Comparison of ENCODE assay signal across 1 cellular context in the genomic region with DNA sequence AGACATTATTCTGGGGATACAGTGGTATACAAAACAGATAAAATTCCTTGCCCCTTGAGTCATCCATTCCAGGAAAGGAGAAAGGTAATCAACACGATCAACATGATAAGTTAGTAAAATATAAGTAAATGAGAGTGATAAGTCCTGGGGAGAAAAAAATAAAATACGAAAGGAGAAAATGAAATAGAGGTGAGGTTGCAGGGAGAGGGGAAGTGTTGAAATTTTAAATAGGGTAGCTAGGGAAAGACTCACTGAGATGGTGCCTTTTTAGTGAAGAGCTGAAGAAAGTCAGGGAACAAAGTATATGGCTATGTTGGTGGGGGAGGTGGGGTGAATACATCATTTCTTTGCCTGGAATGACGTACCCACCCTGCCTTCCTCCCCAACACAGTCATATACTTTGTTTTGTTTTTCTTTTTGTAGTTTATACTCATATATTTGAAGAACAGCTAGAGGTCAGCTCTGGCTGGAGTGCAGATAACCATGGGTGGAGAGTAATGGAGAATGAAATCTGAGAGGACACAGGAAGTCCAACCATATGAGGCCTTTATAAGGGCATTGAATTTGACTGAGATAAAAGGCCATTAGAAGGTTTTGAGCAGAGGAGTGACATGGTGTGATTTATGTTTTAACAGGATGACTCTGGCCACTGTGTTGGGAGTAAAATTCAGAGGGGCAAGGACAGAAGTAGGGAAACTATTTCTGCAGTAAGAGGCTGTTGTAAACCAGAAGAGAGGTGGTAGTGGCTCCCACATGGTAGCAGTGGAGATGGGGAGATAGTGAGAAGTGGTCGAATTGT.
TF ChIP-seq lines count a peak whose summit lies in the region.

No MANE protein-coding gene starts in this region.

TF ChIP-seq in K562, 482 proteins besides CTCF, POLR2A, EP300 and RAD21 (continued from another document and continues in another):
- TF ChIP-seq ZNF280B (CRISPR knock-in tag; IDR thresholded peaks at IDR 0.05) = no peak
- TF ChIP-seq, protein P1, sequence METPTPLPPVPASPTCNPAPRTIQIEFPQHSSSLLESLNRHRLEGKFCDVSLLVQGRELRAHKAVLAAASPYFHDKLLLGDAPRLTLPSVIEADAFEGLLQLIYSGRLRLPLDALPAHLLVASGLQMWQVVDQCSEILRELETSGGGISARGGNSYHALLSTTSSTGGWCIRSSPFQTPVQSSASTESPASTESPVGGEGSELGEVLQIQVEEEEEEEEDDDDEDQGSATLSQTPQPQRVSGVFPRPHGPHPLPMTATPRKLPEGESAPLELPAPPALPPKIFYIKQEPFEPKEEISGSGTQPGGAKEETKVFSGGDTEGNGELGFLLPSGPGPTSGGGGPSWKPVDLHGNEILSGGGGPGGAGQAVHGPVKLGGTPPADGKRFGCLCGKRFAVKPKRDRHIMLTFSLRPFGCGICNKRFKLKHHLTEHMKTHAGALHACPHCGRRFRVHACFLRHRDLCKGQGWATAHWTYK (CRISPR knock-in tag; IDR thresholded peaks at IDR 0.05) = no peak
- no peak for TF ChIP-seq NFATC3 (IDR thresholded peaks at IDR 0.05)
- TF ChIP-seq SUPT5H (IDR thresholded peaks at IDR 0.05) = no peak
- no peak for TF ChIP-seq ZNF584 (CRISPR knock-in tag; IDR thresholded peaks at IDR 0.05; ENCODE audit: low read depth)
- TF ChIP-seq, protein P2, sequence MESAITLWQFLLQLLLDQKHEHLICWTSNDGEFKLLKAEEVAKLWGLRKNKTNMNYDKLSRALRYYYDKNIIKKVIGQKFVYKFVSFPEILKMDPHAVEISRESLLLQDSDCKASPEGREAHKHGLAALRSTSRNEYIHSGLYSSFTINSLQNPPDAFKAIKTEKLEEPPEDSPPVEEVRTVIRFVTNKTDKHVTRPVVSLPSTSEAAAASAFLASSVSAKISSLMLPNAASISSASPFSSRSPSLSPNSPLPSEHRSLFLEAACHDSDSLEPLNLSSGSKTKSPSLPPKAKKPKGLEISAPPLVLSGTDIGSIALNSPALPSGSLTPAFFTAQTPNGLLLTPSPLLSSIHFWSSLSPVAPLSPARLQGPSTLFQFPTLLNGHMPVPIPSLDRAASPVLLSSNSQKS (CRISPR knock-in tag; IDR thresholded peaks at IDR 0.05) = no peak
- no peak for TF ChIP-seq IRF2 (CRISPR knock-in tag; IDR thresholded peaks at IDR 0.05)
- no peak for TF ChIP-seq CHD1 (IDR thresholded peaks at IDR 0.05; ENCODE audit: low read length)
- peak; percentile 86 for TF ChIP-seq SMARCE1 (IDR thresholded peaks at IDR 0.05)
- TF ChIP-seq FOXK1 (CRISPR knock-in tag; IDR thresholded peaks at IDR 0.05; ENCODE audit: borderline replicate concordance) = no peak
- TF ChIP-seq PYGO2 (tag; IDR thresholded peaks at IDR 0.05) = no peak
- TF ChIP-seq CCAR2 (IDR thresholded peaks at IDR 0.05; ENCODE audit: low read depth, low read length) = no peak
- TF ChIP-seq NEUROD1 (IDR thresholded peaks at IDR 0.05; ENCODE audit: borderline replicate concordance, low read depth, low read length, partially characterized antibody) = no peak
- no peak for TF ChIP-seq SAFB2 (IDR thresholded peaks at IDR 0.05; ENCODE audit: borderline replicate concordance, low read depth, low read length, severe bottlenecking)
- no peak for TF ChIP-seq GATAD2A (IDR thresholded peaks at IDR 0.05)
- no peak for TF ChIP-seq RBM15 (IDR thresholded peaks at IDR 0.05; ENCODE audit: insufficient read depth, low read length)
- TF ChIP-seq, protein P3, sequence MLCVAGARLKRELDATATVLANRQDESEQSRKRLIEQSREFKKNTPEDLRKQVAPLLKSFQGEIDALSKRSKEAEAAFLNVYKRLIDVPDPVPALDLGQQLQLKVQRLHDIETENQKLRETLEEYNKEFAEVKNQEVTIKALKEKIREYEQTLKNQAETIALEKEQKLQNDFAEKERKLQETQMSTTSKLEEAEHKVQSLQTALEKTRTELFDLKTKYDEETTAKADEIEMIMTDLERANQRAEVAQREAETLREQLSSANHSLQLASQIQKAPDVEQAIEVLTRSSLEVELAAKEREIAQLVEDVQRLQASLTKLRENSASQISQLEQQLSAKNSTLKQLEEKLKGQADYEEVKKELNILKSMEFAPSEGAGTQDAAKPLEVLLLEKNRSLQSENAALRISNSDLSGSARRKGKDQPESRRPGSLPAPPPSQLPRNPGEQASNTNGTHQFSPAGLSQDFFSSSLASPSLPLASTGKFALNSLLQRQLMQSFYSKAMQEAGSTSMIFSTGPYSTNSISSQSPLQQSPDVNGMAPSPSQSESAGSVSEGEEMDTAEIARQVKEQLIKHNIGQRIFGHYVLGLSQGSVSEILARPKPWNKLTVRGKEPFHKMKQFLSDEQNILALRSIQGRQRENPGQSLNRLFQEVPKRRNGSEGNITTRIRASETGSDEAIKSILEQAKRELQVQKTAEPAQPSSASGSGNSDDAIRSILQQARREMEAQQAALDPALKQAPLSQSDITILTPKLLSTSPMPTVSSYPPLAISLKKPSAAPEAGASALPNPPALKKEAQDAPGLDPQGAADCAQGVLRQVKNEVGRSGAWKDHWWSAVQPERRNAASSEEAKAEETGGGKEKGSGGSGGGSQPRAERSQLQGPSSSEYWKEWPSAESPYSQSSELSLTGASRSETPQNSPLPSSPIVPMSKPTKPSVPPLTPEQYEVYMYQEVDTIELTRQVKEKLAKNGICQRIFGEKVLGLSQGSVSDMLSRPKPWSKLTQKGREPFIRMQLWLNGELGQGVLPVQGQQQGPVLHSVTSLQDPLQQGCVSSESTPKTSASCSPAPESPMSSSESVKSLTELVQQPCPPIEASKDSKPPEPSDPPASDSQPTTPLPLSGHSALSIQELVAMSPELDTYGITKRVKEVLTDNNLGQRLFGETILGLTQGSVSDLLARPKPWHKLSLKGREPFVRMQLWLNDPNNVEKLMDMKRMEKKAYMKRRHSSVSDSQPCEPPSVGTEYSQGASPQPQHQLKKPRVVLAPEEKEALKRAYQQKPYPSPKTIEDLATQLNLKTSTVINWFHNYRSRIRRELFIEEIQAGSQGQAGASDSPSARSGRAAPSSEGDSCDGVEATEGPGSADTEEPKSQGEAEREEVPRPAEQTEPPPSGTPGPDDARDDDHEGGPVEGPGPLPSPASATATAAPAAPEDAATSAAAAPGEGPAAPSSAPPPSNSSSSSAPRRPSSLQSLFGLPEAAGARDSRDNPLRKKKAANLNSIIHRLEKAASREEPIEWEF (CRISPR knock-in tag; IDR thresholded peaks at IDR 0.05) = no peak
- TF ChIP-seq, protein P4, sequence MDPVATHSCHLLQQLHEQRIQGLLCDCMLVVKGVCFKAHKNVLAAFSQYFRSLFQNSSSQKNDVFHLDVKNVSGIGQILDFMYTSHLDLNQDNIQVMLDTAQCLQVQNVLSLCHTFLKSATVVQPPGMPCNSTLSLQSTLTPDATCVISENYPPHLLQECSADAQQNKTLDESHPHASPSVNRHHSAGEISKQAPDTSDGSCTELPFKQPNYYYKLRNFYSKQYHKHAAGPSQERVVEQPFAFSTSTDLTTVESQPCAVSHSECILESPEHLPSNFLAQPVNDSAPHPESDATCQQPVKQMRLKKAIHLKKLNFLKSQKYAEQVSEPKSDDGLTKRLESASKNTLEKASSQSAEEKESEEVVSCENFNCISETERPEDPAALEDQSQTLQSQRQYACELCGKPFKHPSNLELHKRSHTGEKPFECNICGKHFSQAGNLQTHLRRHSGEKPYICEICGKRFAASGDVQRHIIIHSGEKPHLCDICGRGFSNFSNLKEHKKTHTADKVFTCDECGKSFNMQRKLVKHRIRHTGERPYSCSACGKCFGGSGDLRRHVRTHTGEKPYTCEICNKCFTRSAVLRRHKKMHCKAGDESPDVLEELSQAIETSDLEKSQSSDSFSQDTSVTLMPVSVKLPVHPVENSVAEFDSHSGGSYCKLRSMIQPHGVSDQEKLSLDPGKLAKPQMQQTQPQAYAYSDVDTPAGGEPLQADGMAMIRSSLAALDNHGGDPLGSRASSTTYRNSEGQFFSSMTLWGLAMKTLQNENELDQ (CRISPR knock-in tag; IDR thresholded peaks at IDR 0.05; ENCODE audit: borderline replicate concordance) = no peak
- TF ChIP-seq ARNT (IDR thresholded peaks at IDR 0.05) = 0 out of 4 replicates have a peak, but pooled peaks of 1 of the 2 experiments have one; percentile 74
- TF ChIP-seq ZSCAN29 (IDR thresholded peaks at IDR 0.05) = no peak
- no peak for TF ChIP-seq SMAD2 (IDR thresholded peaks at IDR 0.05; ENCODE audit: low read depth, low read length)
- no peak for TF ChIP-seq PCBP2 (IDR thresholded peaks at IDR 0.05; ENCODE audit: low read depth, low read length, poor library complexity, severe bottlenecking)
- TF ChIP-seq GABPA (tag; conservative IDR thresholded peaks at IDR 0.05; ENCODE audit: low read depth) = peak; percentile 57; the same call in 1 of the 2 replicates
- no peak for TF ChIP-seq RFX1 (IDR thresholded peaks at IDR 0.05)
- TF ChIP-seq NR2C2 (CRISPR knock-in tag; IDR thresholded peaks at IDR 0.05) = no peak
- TF ChIP-seq NR2C2 (tag; IDR thresholded peaks at IDR 0.05) = peak; percentile 67; the same call in 1 of the 2 replicates
- TF ChIP-seq, protein P5, sequence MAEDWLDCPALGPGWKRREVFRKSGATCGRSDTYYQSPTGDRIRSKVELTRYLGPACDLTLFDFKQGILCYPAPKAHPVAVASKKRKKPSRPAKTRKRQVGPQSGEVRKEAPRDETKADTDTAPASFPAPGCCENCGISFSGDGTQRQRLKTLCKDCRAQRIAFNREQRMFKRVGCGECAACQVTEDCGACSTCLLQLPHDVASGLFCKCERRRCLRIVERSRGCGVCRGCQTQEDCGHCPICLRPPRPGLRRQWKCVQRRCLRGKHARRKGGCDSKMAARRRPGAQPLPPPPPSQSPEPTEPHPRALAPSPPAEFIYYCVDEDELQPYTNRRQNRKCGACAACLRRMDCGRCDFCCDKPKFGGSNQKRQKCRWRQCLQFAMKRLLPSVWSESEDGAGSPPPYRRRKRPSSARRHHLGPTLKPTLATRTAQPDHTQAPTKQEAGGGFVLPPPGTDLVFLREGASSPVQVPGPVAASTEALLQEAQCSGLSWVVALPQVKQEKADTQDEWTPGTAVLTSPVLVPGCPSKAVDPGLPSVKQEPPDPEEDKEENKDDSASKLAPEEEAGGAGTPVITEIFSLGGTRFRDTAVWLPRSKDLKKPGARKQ (CRISPR knock-in tag; IDR thresholded peaks at IDR 0.05) = no peak
- no peak for TF ChIP-seq ZNF766 (CRISPR knock-in tag; conservative IDR thresholded peaks at IDR 0.05)
- TF ChIP-seq TCF3 (CRISPR knock-in tag; IDR thresholded peaks at IDR 0.05) = no peak
- TF ChIP-seq ZNF282 (CRISPR knock-in tag; IDR thresholded peaks at IDR 0.05) = no peak
- no peak for TF ChIP-seq XRCC4 (IDR thresholded peaks at IDR 0.05; ENCODE audit: extremely low read depth, insufficient read depth, insufficient read length)
- no peak for TF ChIP-seq ZBED1 (IDR thresholded peaks at IDR 0.05)
- no peak for TF ChIP-seq ZNF668 (CRISPR knock-in tag; IDR thresholded peaks at IDR 0.05)
- TF ChIP-seq NFXL1 (CRISPR knock-in tag; IDR thresholded peaks at IDR 0.05) = no peak
- no peak for TF ChIP-seq ZNF212 (CRISPR knock-in tag; IDR thresholded peaks at IDR 0.05)
- no peak for TF ChIP-seq CC2D1A (IDR thresholded peaks at IDR 0.05)
- TF ChIP-seq, protein P6, sequence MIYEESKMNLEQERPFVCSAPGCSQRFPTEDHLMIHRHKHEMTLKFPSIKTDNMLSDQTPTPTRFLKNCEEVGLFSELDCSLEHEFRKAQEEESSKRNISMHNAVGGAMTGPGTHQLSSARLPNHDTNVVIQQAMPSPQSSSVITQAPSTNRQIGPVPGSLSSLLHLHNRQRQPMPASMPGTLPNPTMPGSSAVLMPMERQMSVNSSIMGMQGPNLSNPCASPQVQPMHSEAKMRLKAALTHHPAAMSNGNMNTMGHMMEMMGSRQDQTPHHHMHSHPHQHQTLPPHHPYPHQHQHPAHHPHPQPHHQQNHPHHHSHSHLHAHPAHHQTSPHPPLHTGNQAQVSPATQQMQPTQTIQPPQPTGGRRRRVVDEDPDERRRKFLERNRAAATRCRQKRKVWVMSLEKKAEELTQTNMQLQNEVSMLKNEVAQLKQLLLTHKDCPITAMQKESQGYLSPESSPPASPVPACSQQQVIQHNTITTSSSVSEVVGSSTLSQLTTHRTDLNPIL (CRISPR knock-in tag; IDR thresholded peaks at IDR 0.05) = no peak
- peak; percentile 75; the same call in 1 of the 2 replicates for TF ChIP-seq THRB (CRISPR knock-in tag; conservative IDR thresholded peaks at IDR 0.05)
- peak; percentile 74; the same call in 1 of the 2 replicates for TF ChIP-seq ESRRA (IDR thresholded peaks at IDR 0.05; ENCODE audit: borderline replicate concordance, low read depth)
- peak; percentile 47 for TF ChIP-seq CHD4 (IDR thresholded peaks at IDR 0.05; ENCODE audit: insufficient read depth, insufficient replicate concordance, low read depth, low read length, poor library complexity, severe bottlenecking)
- no peak for TF ChIP-seq SAP30 (IDR thresholded peaks at IDR 0.05; ENCODE audit: borderline replicate concordance, insufficient read depth, low read depth, low read length, poor library complexity, severe bottlenecking)
- TF ChIP-seq NR4A1 (CRISPR knock-in tag; IDR thresholded peaks at IDR 0.05) = no peak
- TF ChIP-seq NR4A1 (tag; IDR thresholded peaks at IDR 0.05) = no peak
- TF ChIP-seq ELF1 (tag; IDR thresholded peaks at IDR 0.05) = peak; percentile 48; the same call in 1 of the 2 replicates
- TF ChIP-seq ZNF146 (CRISPR knock-in tag; IDR thresholded peaks at IDR 0.05; ENCODE audit: unreplicated experiment) = no peak
- no peak for TF ChIP-seq ZNF23 (CRISPR knock-in tag; IDR thresholded peaks at IDR 0.05)
- TF ChIP-seq MTA2 (IDR thresholded peaks at IDR 0.05; ENCODE audit: low read depth) = no peak
- no peak for TF ChIP-seq ZNF551 (CRISPR knock-in tag; IDR thresholded peaks at IDR 0.05)
- no peak for TF ChIP-seq ESRRB (CRISPR knock-in tag; IDR thresholded peaks at IDR 0.05; ENCODE audit: borderline replicate concordance)
- TF ChIP-seq PRPF4 (IDR thresholded peaks at IDR 0.05; ENCODE audit: insufficient read depth, low read depth, low read length, poor library complexity, severe bottlenecking) = no peak
- TF ChIP-seq KAT2B (IDR thresholded peaks at IDR 0.05; ENCODE audit: low read depth, low read length) = no peak
- TF ChIP-seq SP1 (CRISPR knock-in tag; IDR thresholded peaks at IDR 0.05) = no peak
- TF ChIP-seq PHTF2 (CRISPR knock-in tag; IDR thresholded peaks at IDR 0.05) = no peak
- no peak for TF ChIP-seq NCOA4 (IDR thresholded peaks at IDR 0.05; ENCODE audit: partially characterized antibody)
- no peak for TF ChIP-seq TCF7 (IDR thresholded peaks at IDR 0.05; ENCODE audit: borderline replicate concordance)
